ENCODE assay signal across 20 cellular contexts in genomic region chr2:56133441-56133840, GRCh38. TPM values are rescaled to one million over a fixed set of nuclear protein-coding genes. Genes with fewer than 3 reads are reported as not detected.
DNase-seq lines count a peak whose midpoint lies in the region; ATAC-seq and TF ChIP-seq lines count a peak whose summit lies in the region.
"Had no signal": no experiment of that assay in that cellular context is flagged by ENCODE, and none has a peak within 500 bp of the region (broad histone marks: within the 10 kb centered on the region; RNA-seq: fewer than 3 reads in every experiment).

No MANE protein-coding gene starts in this region.

- peaks cover 13% of the 10 kb centered on the region for H3K36me3 Mint-ChIP-seq in WTC11
- H3K36me3 Mint-ChIP-seq: CD4-positive, CD25-positive, alpha-beta regulatory T cell; IgD-negative memory B cell had no signal

- CTCF ChIA-PET in WTC11 (lab: Charles Lee), result interaction anchor here (1.5 kb wide), 1 partner anchor 50 kb away, joined by 3 read pairs; the partner anchor contains the start of gene CCDC85A

- TF ChIP-seq CTCF in WTC11 (IDR thresholded peaks at IDR 0.05), result no peak

- DNase-seq in LHCN-M2 (ENCODE audit: low read depth) (peak; percentile 3), WTC11 (ENCODE audit: low spot score) (no peak), glomerular visceral epithelial cell (ENCODE audit: extremely low spot score) (peak; percentile 1), NAMALWA (ENCODE audit: low spot score) (no peak), NCI-H1930 (lab: John Stamatoyannopoulos, UW) (no peak), NCI-H2196 treated with DMSO at 0.1 percent for 48 hours (lab: John Stamatoyannopoulos, UW; ENCODE audit: unreplicated experiment) (no peak)
- DNase-seq: CD4-positive, CD25-positive, alpha-beta regulatory T cell; DND-41; MG63; NCI-H1048; NCI-H1417 treated with DMSO at 0.1 percent for 48 hours; NCI-H187 treated with DMSO at 0.1 percent for 48 hours; NCI-H345; NCI-H524 treated with DMSO at 0.1 percent for 48 hours; NCI-H82; SHP77 had no signal

- peaks cover 4% of the 10 kb centered on the region; the same call in 1 of the 2 replicates for H3K4me1 Mint-ChIP-seq in WTC11
- H3K4me1 Mint-ChIP-seq: CD4-positive, CD25-positive, alpha-beta regulatory T cell; IgD-negative memory B cell had no signal

- H3K27ac Mint-ChIP-seq in WTC11, result no peak overlapping the region
- H3K27ac Mint-ChIP-seq: CD4-positive, CD25-positive, alpha-beta regulatory T cell; IgD-negative memory B cell had no signal

- POLR2A ChIA-PET in WTC11 (lab: Charles Lee), result no interaction called here

- ATAC-seq in WTC11 (peak; percentile 48), GM19035 (IDR thresholded peaks at IDR 0.05; ENCODE audit: unreplicated experiment) (no peak)

- peaks cover 12% of the 10 kb centered on the region for H3K9me3 Mint-ChIP-seq in WTC11
- H3K9me3 Mint-ChIP-seq: IgD-negative memory B cell had no signal

- H3K27me3 Mint-ChIP-seq in WTC11 (ENCODE audit: low read depth), result no peaks in the 10 kb centered on the region
- H3K27me3 Mint-ChIP-seq: CD4-positive, CD25-positive, alpha-beta regulatory T cell had no signal

- H3K4me3 Mint-ChIP-seq in WTC11, result no peak overlapping the region
- H3K4me3 Mint-ChIP-seq: CD4-positive, CD25-positive, alpha-beta regulatory T cell; IgD-negative memory B cell had no signal

TF ChIP-seq in WTC11, 78 proteins besides CTCF, POLR2A, EP300 and RAD21:
- TF ChIP-seq, protein P1, sequence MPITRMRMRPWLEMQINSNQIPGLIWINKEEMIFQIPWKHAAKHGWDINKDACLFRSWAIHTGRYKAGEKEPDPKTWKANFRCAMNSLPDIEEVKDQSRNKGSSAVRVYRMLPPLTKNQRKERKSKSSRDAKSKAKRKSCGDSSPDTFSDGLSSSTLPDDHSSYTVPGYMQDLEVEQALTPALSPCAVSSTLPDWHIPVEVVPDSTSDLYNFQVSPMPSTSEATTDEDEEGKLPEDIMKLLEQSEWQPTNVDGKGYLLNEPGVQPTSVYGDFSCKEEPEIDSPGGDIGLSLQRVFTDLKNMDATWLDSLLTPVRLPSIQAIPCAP (CRISPR knock-in tag; IDR thresholded peaks at IDR 0.05), result no peak
- TF ChIP-seq CREB1 (CRISPR knock-in tag; IDR thresholded peaks at IDR 0.05) (no peak), ZNF671 (CRISPR knock-in tag; IDR thresholded peaks at IDR 0.05) (no peak)

RNA-seq across cellular contexts. Expression of gene CCDC85A, which starts 50.3 kb away (rescaled TPM):
- 0.57 and 1.9 TPM in 2 replicates for total RNA-seq in LHCN-M2 (2014; rRNA removed)
- polyA plus RNA-seq in LHCN-M2 (2012), result 1.7 TPM
- total RNA-seq in WTC11 (2021), result 0.22 to 0.27 TPM (median 0.25 TPM) in 3 replicates
- total RNA-seq: CD4-positive, CD25-positive, alpha-beta regulatory T cell; G401; RPMI7951 had no signal
- polyA plus RNA-seq: CD4-positive, CD25-positive, alpha-beta regulatory T cell had no signal

Comparison
In these comparisons a context has a peak if more than half of its experiments do, and no peak if none do; other contexts are left out.
1. DNase-seq: peak in LHCN-M2 (single experiment) and glomerular visceral epithelial cell (single experiment); none in WTC11 (single experiment), NAMALWA (single experiment), NCI-H1930 (0 of 2) and NCI-H2196 treated with DMSO at 0.1 percent for 48 hours (single experiment).